Comparison of ENCODE assay signal across 11 cellular contexts in the genomic region with DNA sequence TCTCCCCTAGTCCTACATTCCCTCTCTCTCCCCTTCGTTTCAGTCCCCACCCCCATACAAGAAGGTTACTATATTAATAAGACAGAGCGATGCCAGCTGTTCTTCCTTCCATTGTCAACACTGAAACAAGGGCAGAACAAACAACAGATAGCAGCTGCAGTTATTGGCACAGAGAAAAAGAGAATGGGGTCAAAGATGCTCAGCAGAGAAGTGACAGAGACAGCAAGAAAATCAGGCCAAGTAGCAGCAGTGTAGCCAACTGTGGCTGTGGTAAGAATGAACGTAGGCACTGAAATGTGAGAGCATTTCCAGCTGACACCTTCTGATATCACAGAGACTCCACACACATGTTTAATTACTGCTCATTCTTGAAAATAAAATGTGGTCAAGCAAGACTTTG.
DNase-seq lines count a peak whose midpoint lies in the region; ATAC-seq and TF ChIP-seq lines count a peak whose summit lies in the region.
"Had no signal": no experiment of that assay in that cellular context is flagged by ENCODE, and none has a peak within 500 bp of the region (broad histone marks: within the 10 kb centered on the region; RNA-seq: fewer than 3 reads in every experiment).

No MANE protein-coding gene starts in this region.

- H2AFZ ChIP-seq in GM23338 (peak overlapping the region; percentile 64; the same call in 1 of the 2 replicates), neuronal stem cell (ENCODE audit: low read length) (peak overlapping the region; percentile 21)

- H3F3A ChIP-seq in GM23338 (replicated peaks; ENCODE audit: low read depth): no peaks in the 10 kb centered on the region

- no peak overlapping the region for H4K8ac ChIP-seq in neuronal stem cell (ENCODE audit: low read depth, low read length)

- CTCF ChIA-PET in WTC11 (lab: Charles Lee): no interaction called here

- H3K27me3 Mint-ChIP-seq in GM23338 (ENCODE audit: insufficient read depth, low read depth, poor library complexity) (no peaks in the 10 kb centered on the region), WTC11 (ENCODE audit: low read depth) (no peaks in the 10 kb centered on the region)
- H3K27me3 Mint-ChIP-seq: stimulated activated naive CD8-positive, alpha-beta T cell treated with anti-CD3 and anti-CD28 coated beads, Interleukin-15, amount 100 ng/mL, for 72 hours; T-cell had no signal

- H3K4ac ChIP-seq in neuronal stem cell (ENCODE audit: low read length): no peak overlapping the region

- peak; percentile 30; the same call in 1 of the 3 replicates for ATAC-seq in GM23338
- peak; percentile 55; the same call in 1 of the 2 replicates for ATAC-seq in WTC11
- no peak for ATAC-seq in HG03175 (IDR thresholded peaks at IDR 0.05; ENCODE audit: unreplicated experiment)
- ATAC-seq in HG03520 (IDR thresholded peaks at IDR 0.05; ENCODE audit: unreplicated experiment): no peak
- ATAC-seq: stimulated activated naive CD8-positive, alpha-beta T cell treated with anti-CD3 and anti-CD28 coated beads, Interleukin-15, amount 100 ng/mL, for 72 hours; T-cell had no signal

- DNase-seq in GM23338 (ENCODE audit: low spot score) (no peak), NCI-H2029 (lab: John Stamatoyannopoulos, UW) (peak; percentile 47), WTC11 (ENCODE audit: low spot score) (no peak), neuronal stem cell (ENCODE audit: low spot score) (no peak), kidney glomerular epithelial cell (lab: John Stamatoyannopoulos, UW) (no peak)
- no peak for DNase-seq in activated CD8-positive, alpha-beta memory T cell treated with anti-CD3 and anti-CD28 coated beads, Interleukin-2, amount 50 U/mL, for 4 hours
- DNase-seq: stimulated activated naive CD8-positive, alpha-beta T cell treated with anti-CD3 and anti-CD28 coated beads, Interleukin-15, amount 100 ng/mL, for 72 hours; T-cell had no signal

- H4K91ac ChIP-seq in neuronal stem cell (ENCODE audit: low read depth, low read length, poor library complexity): no peak overlapping the region

- H3K36me3 ChIP-seq in GM23338 (ENCODE audit: insufficient read depth) (no peaks in the 10 kb centered on the region), neuronal stem cell (replicated peaks in 1 of 2; ENCODE audit: control insufficient read depth in 2 of 2, insufficient read depth in 2 of 2, low read length in 2 of 2) (no peaks in the 10 kb centered on the region)

- no peaks in the 10 kb centered on the region for H3K79me1 ChIP-seq in neuronal stem cell (ENCODE audit: low read depth, low read length)

- no peak overlapping the region for H3K14ac ChIP-seq in neuronal stem cell (ENCODE audit: low read length)

- no peak overlapping the region for H3K9ac ChIP-seq in neuronal stem cell (ENCODE audit: low read depth, low read length, poor library complexity)

- peak overlapping the region; percentile 19; the same call in 1 of the 2 replicates for H3K27ac Mint-ChIP-seq in GM23338
- no peak overlapping the region for H3K27ac Mint-ChIP-seq in WTC11
- H3K27ac Mint-ChIP-seq: stimulated activated naive CD8-positive, alpha-beta T cell treated with anti-CD3 and anti-CD28 coated beads, Interleukin-15, amount 100 ng/mL, for 72 hours; T-cell had no signal

- H3K36me3 Mint-ChIP-seq in GM23338 (ENCODE audit: low read depth): peaks cover 3% of the 10 kb centered on the region; the same call in 2 of the 3 replicates
- no peaks in the 10 kb centered on the region; the same call in 1 of the 2 replicates for H3K36me3 Mint-ChIP-seq in WTC11
- H3K36me3 Mint-ChIP-seq: T-cell had no signal

- no peak overlapping the region for H2BK12ac ChIP-seq in neuronal stem cell (ENCODE audit: low read length)

- H2AK5ac ChIP-seq in neuronal stem cell (ENCODE audit: low read depth, low read length): no peak overlapping the region

- H3K18ac ChIP-seq in neuronal stem cell (ENCODE audit: low read length): no peak overlapping the region

- no peak overlapping the region for H2BK120ac ChIP-seq in neuronal stem cell (ENCODE audit: low read depth, low read length)

- TF ChIP-seq CTCF in GM23338 (conservative IDR thresholded peaks at IDR 0.05; ENCODE audit: low read depth in 2 of 2) (no peak), WTC11 (IDR thresholded peaks at IDR 0.05) (no peak)

- H3K27me3 ChIP-seq in GM23338 (ENCODE audit: insufficient read depth) (no peaks in the 10 kb centered on the region), neuronal stem cell (ENCODE audit: control insufficient read depth in 3 of 3, insufficient read depth in 3 of 3, low read depth in 1 of 3, low read length in 3 of 3) (no peaks in the 10 kb centered on the region)

- H3K4me3 ChIP-seq in GM23338 (no peak overlapping the region), neuronal stem cell (ENCODE audit: low read length in 2 of 2) (no peak overlapping the region)

- WGBS in neuronal stem cell (ENCODE audit: extremely low coverage in 2 of 2, insufficient read length in 2 of 2, insufficient replicate concordance in 1 of 2), 2 donors: no CpG with 5 or more reads among the region's 3 CpGs

- H3K4me3 Mint-ChIP-seq in GM23338 (no peak overlapping the region), WTC11 (no peak overlapping the region)
- H3K4me3 Mint-ChIP-seq: stimulated activated naive CD8-positive, alpha-beta T cell treated with anti-CD3 and anti-CD28 coated beads, Interleukin-15, amount 100 ng/mL, for 72 hours; T-cell had no signal

- peaks cover 17% of the 10 kb centered on the region for H3K4me1 Mint-ChIP-seq in GM23338
- peaks cover 24% of the 10 kb centered on the region for H3K4me1 Mint-ChIP-seq in WTC11
- H3K4me1 Mint-ChIP-seq: stimulated activated naive CD8-positive, alpha-beta T cell treated with anti-CD3 and anti-CD28 coated beads, Interleukin-15, amount 100 ng/mL, for 72 hours; T-cell had no signal

- H3K79me2 ChIP-seq in GM23338 (replicated peaks; ENCODE audit: insufficient read depth): no peaks in the 10 kb centered on the region

- H3K23ac ChIP-seq in neuronal stem cell (ENCODE audit: low read depth, low read length, poor library complexity): no peak overlapping the region

- no peaks in the 10 kb centered on the region for H4K20me1 ChIP-seq in GM23338 (replicated peaks; ENCODE audit: insufficient read depth)

- no peak overlapping the region for H2BK5ac ChIP-seq in neuronal stem cell (ENCODE audit: low read length)

- no peaks in the 10 kb centered on the region for H3K9me3 Mint-ChIP-seq in GM23338
- no peaks in the 10 kb centered on the region for H3K9me3 Mint-ChIP-seq in WTC11
- H3K9me3 Mint-ChIP-seq: stimulated activated naive CD8-positive, alpha-beta T cell treated with anti-CD3 and anti-CD28 coated beads, Interleukin-15, amount 100 ng/mL, for 72 hours had no signal

- no peaks in the 10 kb centered on the region for H3K9me2 ChIP-seq in GM23338 (ENCODE audit: insufficient read depth)

- H3K4me1 ChIP-seq in GM23338 (ENCODE audit: insufficient read depth) (peaks cover 27% of the 10 kb centered on the region), neuronal stem cell (ENCODE audit: control insufficient read depth in 2 of 2, insufficient read depth in 1 of 2, low read depth in 1 of 2, low read length in 2 of 2) (no peaks in the 10 kb centered on the region)

- H3K9me3 ChIP-seq in neuronal stem cell (replicated peaks in 1 of 2; ENCODE audit: control insufficient read depth in 2 of 2, insufficient read depth in 1 of 2, low read depth in 1 of 2, low read length in 2 of 2): no peaks in the 10 kb centered on the region

- POLR2A ChIA-PET in WTC11 (lab: Charles Lee): no interaction called here

- H2BK15ac ChIP-seq in neuronal stem cell (ENCODE audit: low read length): no peak overlapping the region

- H3K27ac ChIP-seq in GM23338 (ENCODE audit: low read depth) (no peak overlapping the region), neuronal stem cell (replicated peaks; ENCODE audit: low read length) (no peak overlapping the region)
- H3K27ac ChIP-seq: C4-2B had no signal

- no peak overlapping the region for H3K4me2 ChIP-seq in GM23338
- no peak overlapping the region for H3K4me2 ChIP-seq in neuronal stem cell (ENCODE audit: insufficient read depth, low read length, poor library complexity, severe bottlenecking)

TF ChIP-seq in GM23338, 12 proteins besides CTCF, POLR2A, EP300 and RAD21 (continues in another document):
- TF ChIP-seq STAT1 (IDR thresholded peaks at IDR 0.05; ENCODE audit: unreplicated experiment): no peak

TF ChIP-seq in WTC11, 78 proteins besides CTCF, POLR2A, EP300 and RAD21:
- TF ChIP-seq SMAD3 (CRISPR knock-in tag; IDR thresholded peaks at IDR 0.05; ENCODE audit: borderline replicate concordance): no peak
- no peak for TF ChIP-seq ZNF121 (CRISPR knock-in tag; IDR thresholded peaks at IDR 0.05)
- TF ChIP-seq, protein P1, sequence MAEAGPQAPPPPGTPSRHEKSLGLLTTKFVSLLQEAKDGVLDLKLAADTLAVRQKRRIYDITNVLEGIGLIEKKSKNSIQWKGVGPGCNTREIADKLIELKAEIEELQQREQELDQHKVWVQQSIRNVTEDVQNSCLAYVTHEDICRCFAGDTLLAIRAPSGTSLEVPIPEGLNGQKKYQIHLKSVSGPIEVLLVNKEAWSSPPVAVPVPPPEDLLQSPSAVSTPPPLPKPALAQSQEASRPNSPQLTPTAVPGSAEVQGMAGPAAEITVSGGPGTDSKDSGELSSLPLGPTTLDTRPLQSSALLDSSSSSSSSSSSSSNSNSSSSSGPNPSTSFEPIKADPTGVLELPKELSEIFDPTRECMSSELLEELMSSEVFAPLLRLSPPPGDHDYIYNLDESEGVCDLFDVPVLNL (CRISPR knock-in tag; IDR thresholded peaks at IDR 0.05; ENCODE audit: borderline replicate concordance, low read depth): no peak
- TF ChIP-seq GABPB1 (CRISPR knock-in tag; IDR thresholded peaks at IDR 0.05): no peak
- TF ChIP-seq ZNF317 (CRISPR knock-in tag; IDR thresholded peaks at IDR 0.05; ENCODE audit: borderline replicate concordance, low read depth): no peak

Comparison
In these comparisons a context has a peak if more than half of its experiments do, and no peak if none do; other contexts are left out.
1. ATAC-seq: peak in GM23338 (single experiment) and WTC11 (single experiment); none in HG03175 (single experiment) and HG03520 (single experiment).